Comparison of ENCODE assay signal across 22 cellular contexts in genomic region chr1:21045351-21045750, GRCh38.
DNase-seq lines count a peak whose midpoint lies in the region; TF ChIP-seq lines count a peak whose summit lies in the region.
"Had no signal": no experiment of that assay in that cellular context is flagged by ENCODE, and none has a peak within 500 bp of the region (broad histone marks: within the 10 kb centered on the region; RNA-seq: fewer than 3 reads in every experiment).

No MANE protein-coding gene starts in this region.

- H3K27me3 Mint-ChIP-seq in mesothelial cell of epicardium (ENCODE audit: low read depth), result no peaks in the 10 kb centered on the region
- no peaks in the 10 kb centered on the region for H3K27me3 Mint-ChIP-seq in activated CD4-positive, alpha-beta T cell treated with anti-CD3 and anti-CD28 coated beads, Interleukin-2, amount 10 ng/mL, durations not matched to agents 7 days and 5 days
- H3K27me3 Mint-ChIP-seq: activated CD4-positive, alpha-beta T cell treated with anti-CD3 and anti-CD28 coated beads, Interleukin-2, amount 10 ng/mL, durations not matched to agents 24 days and 14 days; activated naive CD8-positive, alpha-beta T cell treated with anti-CD3 and anti-CD28 coated beads for 36 hours; CD8-positive, alpha-beta memory T cell; central memory CD8-positive, alpha-beta T cell had no signal

- in situ Hi-C loops in KBM-7 (cut with MboI; ENCODE audit: low pct_unique_long_range_greater_than_20kb, low sequenced_read_pairs), result no loop called here

- H3K9me3 Mint-ChIP-seq in mesothelial cell of epicardium, result no peaks in the 10 kb centered on the region
- no peaks in the 10 kb centered on the region for H3K9me3 Mint-ChIP-seq in activated CD4-positive, alpha-beta T cell treated with anti-CD3 and anti-CD28 coated beads, Interleukin-2, amount 10 ng/mL, durations not matched to agents 7 days and 5 days
- H3K9me3 Mint-ChIP-seq: activated CD4-positive, alpha-beta T cell treated with anti-CD3 and anti-CD28 coated beads, Interleukin-2, amount 10 ng/mL, durations not matched to agents 24 days and 14 days; activated naive CD8-positive, alpha-beta T cell treated with anti-CD3 and anti-CD28 coated beads for 36 hours; CD8-positive, alpha-beta memory T cell; central memory CD8-positive, alpha-beta T cell; H9; WTC11 had no signal

- POLR2A ChIA-PET in activated CD4-positive, alpha-beta T cell treated with anti-CD3 and anti-CD28 coated beads, Interleukin-2, amount 10 ng/mL, durations not matched to agents 7 days and 5 days (lab: Charles Lee), result interaction anchor here (0.6 kb wide), 1 partner anchor 12 kb away, joined by 3 read pairs; no protein-coding TSS in a partner anchor

- no peak overlapping the region for H3K4me3 ChIP-seq in AG10803 (ENCODE audit: low read length)
- H3K4me3 ChIP-seq: dorsolateral prefrontal cortex, SJSA1, testis had no signal

- peak overlapping the region; percentile 33 for H3K27ac Mint-ChIP-seq in mesothelial cell of epicardium
- H3K27ac Mint-ChIP-seq in activated CD4-positive, alpha-beta T cell treated with anti-CD3 and anti-CD28 coated beads, Interleukin-2, amount 10 ng/mL, durations not matched to agents 7 days and 5 days, result no peak overlapping the region
- H3K27ac Mint-ChIP-seq: activated CD4-positive, alpha-beta T cell treated with anti-CD3 and anti-CD28 coated beads, Interleukin-2, amount 10 ng/mL, durations not matched to agents 24 days and 14 days; activated naive CD8-positive, alpha-beta T cell treated with anti-CD3 and anti-CD28 coated beads for 36 hours; CD8-positive, alpha-beta memory T cell; H9; WTC11 had no signal

- DNase-seq in AG10803 (ENCODE audit: low read depth) (peak; percentile 46), NCI-H446 (lab: John Stamatoyannopoulos, UW) (peak; percentile 66 to 80), cerebellar cortex (ENCODE audit: low spot score) (peak; percentile 69), mesothelial cell of epicardium (ENCODE audit: low spot score in 2 of 2, unreplicated experiment in 2 of 2) (no peak), KBM-7 (no peak), GM19238 (ENCODE audit: insufficient read length, low spot score) (no peak), NCI-H524 treated with DMSO at 0.1 percent for 48 hours (lab: John Stamatoyannopoulos, UW) (no peak)
- no peak for DNase-seq in activated CD4-positive, alpha-beta T cell treated with anti-CD3 and anti-CD28 coated beads, Interleukin-2, amount 10 ng/mL, durations not matched to agents 7 days and 5 days
- DNase-seq: activated CD4-positive, alpha-beta T cell treated with anti-CD3 and anti-CD28 coated beads, Interleukin-2, amount 10 ng/mL, durations not matched to agents 24 days and 14 days; activated effector memory CD4-positive, alpha-beta T cell treated with anti-CD3 and anti-CD28 coated beads, Interleukin-2, amount 50 U/mL, for 16 hours; activated naive CD8-positive, alpha-beta T cell treated with anti-CD3 and anti-CD28 coated beads for 36 hours; CD8-positive, alpha-beta memory T cell; dorsolateral prefrontal cortex; H9; RPMI8226; stimulated activated CD4-positive, alpha-beta T cell treated with anti-CD3 and anti-CD28 coated beads, Interleukin-2, amount 100 ng/mL, for 24 hours; stimulated activated naive CD8-positive, alpha-beta T cell treated with anti-CD3 and anti-CD28 coated beads, Interleukin-15, Interleukin-2, amounts not matched to agents 100 U/mL and 50 U/mL, for 24 hours; T-helper 1 cell; testis had no signal

- CTCF ChIA-PET in activated CD4-positive, alpha-beta T cell treated with anti-CD3 and anti-CD28 coated beads, Interleukin-2, amount 10 ng/mL, durations not matched to agents 7 days and 5 days (lab: Charles Lee), result no interaction called here

- TF ChIP-seq CTCF in AG10803 (conservative IDR thresholded peaks at IDR 0.05; ENCODE audit: low read length) (no peak), mesothelial cell of epicardium (IDR thresholded peaks at IDR 0.05; ENCODE audit: unreplicated experiment) (no peak)

- no peak overlapping the region for H3K4me3 Mint-ChIP-seq in mesothelial cell of epicardium
- no peak overlapping the region for H3K4me3 Mint-ChIP-seq in activated CD4-positive, alpha-beta T cell treated with anti-CD3 and anti-CD28 coated beads, Interleukin-2, amount 10 ng/mL, durations not matched to agents 7 days and 5 days
- H3K4me3 Mint-ChIP-seq: activated CD4-positive, alpha-beta T cell treated with anti-CD3 and anti-CD28 coated beads, Interleukin-2, amount 10 ng/mL, durations not matched to agents 24 days and 14 days; activated naive CD8-positive, alpha-beta T cell treated with anti-CD3 and anti-CD28 coated beads for 36 hours; CD8-positive, alpha-beta memory T cell; central memory CD8-positive, alpha-beta T cell; H9; WTC11 had no signal

- peaks cover 6% of the 10 kb centered on the region for H3K36me3 Mint-ChIP-seq in mesothelial cell of epicardium
- peaks cover 5% of the 10 kb centered on the region for H3K36me3 Mint-ChIP-seq in activated CD4-positive, alpha-beta T cell treated with anti-CD3 and anti-CD28 coated beads, Interleukin-2, amount 10 ng/mL, durations not matched to agents 7 days and 5 days (ENCODE audit: low read depth)

- peaks cover 17% of the 10 kb centered on the region for H3K4me1 Mint-ChIP-seq in mesothelial cell of epicardium
- no peaks in the 10 kb centered on the region for H3K4me1 Mint-ChIP-seq in activated CD4-positive, alpha-beta T cell treated with anti-CD3 and anti-CD28 coated beads, Interleukin-2, amount 10 ng/mL, durations not matched to agents 7 days and 5 days
- H3K4me1 Mint-ChIP-seq: activated naive CD8-positive, alpha-beta T cell treated with anti-CD3 and anti-CD28 coated beads for 36 hours; CD8-positive, alpha-beta memory T cell had no signal

Comparison
In these comparisons a context has a peak if more than half of its experiments do, and no peak if none do; other contexts are left out.
1. DNase-seq: peak in AG10803 (single experiment), NCI-H446 (2 of 2) and cerebellar cortex (single experiment); none in mesothelial cell of epicardium (0 of 2), KBM-7 (single experiment), GM19238 (single experiment), NCI-H524 treated with DMSO at 0.1 percent for 48 hours (single experiment) and activated CD4-positive, alpha-beta T cell treated with anti-CD3 and anti-CD28 coated beads, Interleukin-2, amount 10 ng/mL, durations not matched to agents 7 days and 5 days (single experiment).